11 cellular contexts compared by ENCODE assay signal in the genomic region with DNA sequence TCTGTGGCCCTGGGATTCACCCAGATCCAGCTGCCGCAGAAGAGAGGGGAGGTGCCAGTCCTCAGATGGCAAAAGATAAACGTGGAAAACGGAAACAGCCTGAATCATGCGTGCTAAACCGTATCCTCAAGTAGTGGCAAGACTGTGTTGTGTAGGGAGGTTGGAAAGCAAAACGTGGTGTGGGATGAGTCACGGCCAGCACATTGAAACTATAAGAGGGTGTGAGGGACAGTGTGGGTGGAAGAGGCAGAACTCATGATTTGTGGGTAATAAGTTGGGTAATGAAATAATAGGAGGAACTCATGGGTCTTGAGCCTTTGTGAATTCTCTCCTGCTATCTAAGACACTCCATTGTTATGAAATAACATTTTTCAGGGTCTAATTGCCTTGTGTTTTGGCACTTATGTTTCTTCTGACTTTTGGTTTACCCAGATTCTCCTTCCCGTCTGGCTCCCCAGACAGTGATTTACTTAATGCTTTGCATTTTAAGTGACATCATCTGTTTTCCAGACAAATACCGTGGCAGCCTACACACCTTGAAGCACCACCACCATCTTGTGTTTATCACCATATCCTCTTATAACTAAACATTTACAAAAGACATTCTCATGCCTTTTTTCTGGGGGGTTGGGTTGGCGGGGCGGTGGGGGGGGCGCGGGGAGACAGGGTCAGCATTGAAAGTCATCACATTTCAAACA.
DNase-seq lines count a peak whose midpoint lies in the region; ATAC-seq and TF ChIP-seq lines count a peak whose summit lies in the region.
"Had no signal": no experiment of that assay in that cellular context is flagged by ENCODE, and none has a peak within 500 bp of the region (broad histone marks: within the 10 kb centered on the region; RNA-seq: fewer than 3 reads in every experiment).

No MANE protein-coding gene starts in this region.

- H3K36me3 Mint-ChIP-seq in mesothelial cell of epicardium, result no peaks in the 10 kb centered on the region

- no peak overlapping the region for H3K4me3 ChIP-seq in upper lobe of right lung
- H3K4me3 ChIP-seq: ascending aorta, thyroid gland had no signal

- no peaks in the 10 kb centered on the region for H3K9me3 Mint-ChIP-seq in mesothelial cell of epicardium

- H3K9me3 ChIP-seq in upper lobe of right lung, result no peaks in the 10 kb centered on the region
- H3K9me3 ChIP-seq: ascending aorta, thyroid gland had no signal

- TF ChIP-seq CTCF in upper lobe of right lung (IDR thresholded peaks at IDR 0.05), result no peak
- TF ChIP-seq CTCF in mesothelial cell of epicardium (IDR thresholded peaks at IDR 0.05; ENCODE audit: unreplicated experiment), result no peak

- H3K4me3 Mint-ChIP-seq in mesothelial cell of epicardium, result no peak overlapping the region

- no peaks in the 10 kb centered on the region for H3K27me3 ChIP-seq in upper lobe of right lung
- H3K27me3 ChIP-seq: ascending aorta, thyroid gland had no signal

- no peaks in the 10 kb centered on the region for H3K36me3 ChIP-seq in upper lobe of right lung
- H3K36me3 ChIP-seq: ascending aorta, thyroid gland had no signal

- H3K27ac ChIP-seq in epithelial cell of prostate (peak overlapping the region; percentile 38), upper lobe of right lung (peak overlapping the region; percentile 47)
- H3K27ac ChIP-seq: ascending aorta, thyroid gland had no signal

- DNase-seq in stimulated activated CD4-positive, alpha-beta T cell treated with anti-CD3 and anti-CD28 coated beads, Interleukin-4, amount 100 ng/mL, for 1 hour, result peak; percentile 1
- DNase-seq in stimulated activated CD4-positive, alpha-beta T cell treated with anti-CD3 and anti-CD28 coated beads, Interleukin-2, amount 100 ng/mL, for 48 hours, result no peak
- peak; percentile 58 for DNase-seq in NOMO-1 treated with dmso at 0.1 percent for 144 hours (lab: John Stamatoyannopoulos, UW; ENCODE audit: unreplicated experiment)
- DNase-seq in epithelial cell of prostate (ENCODE audit: low read depth, low spot score), result peak; percentile 96
- DNase-seq in upper lobe of right lung, result peak; percentile 64
- DNase-seq in mesothelial cell of epicardium (ENCODE audit: low spot score in 2 of 2, unreplicated experiment in 2 of 2), result no peak
- DNase-seq: NCI-H524 treated with DMSO at 0.1 percent for 48 hours, thyroid gland had no signal

- peak; percentile 92 for ATAC-seq in upper lobe of right lung
- ATAC-seq in HG02885 (IDR thresholded peaks at IDR 0.05; ENCODE audit: poor library complexity, unreplicated experiment), result no peak
- ATAC-seq in HG03457 (IDR thresholded peaks at IDR 0.05; ENCODE audit: unreplicated experiment), result no peak

- peaks cover 9% of the 10 kb centered on the region for H3K27me3 Mint-ChIP-seq in mesothelial cell of epicardium (ENCODE audit: low read depth)

- H3K4me1 ChIP-seq in upper lobe of right lung, result peaks cover 6% of the 10 kb centered on the region
- H3K4me1 ChIP-seq: ascending aorta had no signal

- no peak overlapping the region for H3K27ac Mint-ChIP-seq in mesothelial cell of epicardium

- H3K4me1 Mint-ChIP-seq in mesothelial cell of epicardium, result no peaks in the 10 kb centered on the region

- intact Hi-C loops in upper lobe of right lung (cut with DNase I), result no loop called here

Comparison
In these comparisons a context has a peak if more than half of its experiments do, and no peak if none do; other contexts are left out.
1. DNase-seq: peak in stimulated activated CD4-positive, alpha-beta T cell treated with anti-CD3 and anti-CD28 coated beads, Interleukin-4, amount 100 ng/mL, for 1 hour (single experiment), NOMO-1 treated with dmso at 0.1 percent for 144 hours (single experiment), epithelial cell of prostate (single experiment) and upper lobe of right lung (single experiment); none in stimulated activated CD4-positive, alpha-beta T cell treated with anti-CD3 and anti-CD28 coated beads, Interleukin-2, amount 100 ng/mL, for 48 hours (0 of 2) and mesothelial cell of epicardium (0 of 2).